Comparison of ENCODE assay signal across 8 cellular contexts in the genomic region with DNA sequence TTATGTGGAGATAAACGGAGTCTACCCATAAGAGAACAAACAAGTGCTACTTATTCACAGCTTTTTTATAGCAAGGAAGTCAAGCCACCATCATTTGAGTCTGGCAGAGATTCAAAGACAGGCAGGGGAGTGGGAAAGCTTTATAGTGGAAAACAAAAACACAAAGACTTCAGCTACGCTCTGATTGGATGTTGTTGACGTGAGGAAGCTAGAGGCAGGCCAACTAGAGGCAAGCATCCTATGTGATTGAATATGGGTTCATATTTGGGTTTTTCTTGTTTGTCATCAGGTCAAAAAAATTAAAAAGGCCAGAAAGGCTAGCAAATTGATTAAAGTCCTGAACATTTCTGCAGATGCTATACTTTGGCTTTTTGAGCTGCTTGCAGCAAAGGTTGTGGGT. TPM values are rescaled to one million over a fixed set of nuclear protein-coding genes. Genes with fewer than 3 reads are reported as not detected.
DNase-seq lines count a peak whose midpoint lies in the region; ATAC-seq and TF ChIP-seq lines count a peak whose summit lies in the region.

No MANE protein-coding gene starts in this region.

- no peaks in the 10 kb centered on the region; a peak in 1 of 4 replicates for H3K36me3 ChIP-seq in HCT116 (ENCODE audit: control insufficient read depth in 1 of 2, insufficient read depth in 2 of 2, low read length in 2 of 2)

- 0 out of 2 replicates have a peak, but pooled peaks cover 3% of the 10 kb centered on the region for H3K9me3 Mint-ChIP-seq in WTC11
- H3K9me3 Mint-ChIP-seq in memory B cell, result no peaks in the 10 kb centered on the region

- no peak overlapping the region for H3K27ac ChIP-seq in HCT116 (ENCODE audit: low read depth, low read length)

- RAD21 ChIA-PET in HCT116 (lab: Charles Lee; ENCODE audit: low non-redundant PET in 1 of 2, low total read pairs in 2 of 2, uncharacterized antibody in 2 of 2, unreplicated experiment in 2 of 2), result no interaction called here

- peaks cover 0 to 4% of the 10 kb centered on the region in 2 experiments; a peak in 1 of 4 replicates for H3K4me1 ChIP-seq in HCT116 (ENCODE audit: control insufficient read depth in 1 of 2, insufficient read depth in 2 of 2, low read length in 2 of 2)

- H3K27ac Mint-ChIP-seq in WTC11 (no peak overlapping the region), memory B cell (no peak overlapping the region)

- no peak for TF ChIP-seq RAD21 in HCT116 (IDR thresholded peaks at IDR 0.05; ENCODE audit: low read depth)

- H3K4me1 Mint-ChIP-seq in WTC11, result peaks cover 9% of the 10 kb centered on the region
- peaks cover 11% of the 10 kb centered on the region for H3K4me1 Mint-ChIP-seq in memory B cell

- H3K4me3 ChIP-seq in AG04449 (ENCODE audit: low read depth, low read length) (0 out of 2 replicates have a peak overlapping the region, but pooled peaks have one; percentile 12), HCT116 (replicated peaks in 1 of 2; ENCODE audit: low read depth in 1 of 2, low read length in 2 of 2) (peak overlapping the region; percentile 68 to 69)

- H3K9me2 ChIP-seq in HCT116 (ENCODE audit: insufficient read depth), result no peaks in the 10 kb centered on the region

- POLR2A ChIA-PET in AG04449 (lab: Yijun Ruan, JAX), result no interaction called here
- POLR2A ChIA-PET in HCT116 (lab: Charles Lee), result no interaction called here
- POLR2A ChIA-PET in WTC11 (lab: Charles Lee), result no interaction called here

- TF ChIP-seq POLR2A in HCT116 (IDR thresholded peaks at IDR 0.05; ENCODE audit: borderline replicate concordance, extremely low read depth, insufficient read depth, insufficient read length), result no peak

- CTCF ChIA-PET in AG04449 (lab: Yijun Ruan, JAX) (no interaction called here), HCT116 (lab: Charles Lee) (no interaction called here), WTC11 (lab: Charles Lee) (interaction anchor here (0.7 kb wide), 2 partner anchors 20 to 45 kb away, joined by 3 to 4 read pairs; no protein-coding TSS in a partner anchor)

- H4K20me1 ChIP-seq in HCT116 (ENCODE audit: insufficient read depth), result no peaks in the 10 kb centered on the region

- H3K9ac ChIP-seq in HCT116 (ENCODE audit: low read length), result no peak overlapping the region; the same call in 1 of the 2 replicates

- H3K4me3 Mint-ChIP-seq in WTC11 (peak overlapping the region; percentile 87), memory B cell (peak overlapping the region; percentile 52)

- ATAC-seq in HCT116 (peak; percentile 52; the same call in 1 of the 2 replicates), WTC11 (peak; percentile 25; the same call in 1 of the 2 replicates), memory B cell (ENCODE audit: low read depth) (no peak), GM18519 (IDR thresholded peaks at IDR 0.05; ENCODE audit: low FRiP score, unreplicated experiment) (no peak)

- TF ChIP-seq CTCF in AG04449 (IDR thresholded peaks at IDR 0.05; ENCODE audit: insufficient read depth, low read length, missing control alignments) (no peak), HCT116 (IDR thresholded peaks at IDR 0.05 in 2 of 3, conservative IDR thresholded peaks at IDR 0.05 in 1 of 3; ENCODE audit: borderline replicate concordance in 1 of 3, insufficient read depth in 1 of 3, low read depth in 2 of 3, low read length in 2 of 3) (no peak), WTC11 (IDR thresholded peaks at IDR 0.05) (no peak)

- no peaks in the 10 kb centered on the region for H3K79me2 ChIP-seq in HCT116 (ENCODE audit: insufficient read depth, low read length)

- H3K9me3 ChIP-seq in HCT116 (ENCODE audit: control insufficient read depth in 1 of 2, insufficient read depth in 1 of 2, low read depth in 1 of 2, low read length in 2 of 2), result no peaks in the 10 kb centered on the region

- intact Hi-C loops in HCT116 (cut with micrococcal nuclease), result loop anchor here (10.0 kb wide), 1 partner anchor 90 kb away; no protein-coding TSS in a partner anchor

- H2AFZ ChIP-seq in HCT116 (ENCODE audit: low read depth, low read length, poor library complexity, severe bottlenecking), result peak overlapping the region; percentile 94

- H3K4me2 ChIP-seq in HCT116 (ENCODE audit: low read length), result peak overlapping the region; percentile 72

- no TSS peak for BruUV-seq in HCT116 (replicated peaks; lab: Mats Ljungman, UMichigan)

- no peaks in the 10 kb centered on the region for H3K27me3 ChIP-seq in HCT116 (ENCODE audit: insufficient read depth, low read length)

- H3K36me3 Mint-ChIP-seq in WTC11 (peaks cover 5% of the 10 kb centered on the region; the same call in 1 of the 2 replicates), memory B cell (no peaks in the 10 kb centered on the region)

- peaks cover 27% of the 10 kb centered on the region for H3K27me3 Mint-ChIP-seq in WTC11 (ENCODE audit: low read depth)
- H3K27me3 Mint-ChIP-seq in memory B cell, result no peaks in the 10 kb centered on the region

- DNase-seq in AG04449 (ENCODE audit: low read depth, low spot score), result no peak
- DNase-seq in HCT116 (ENCODE audit: low read depth, low spot score), result no peak
- no peak for DNase-seq in WTC11 (ENCODE audit: low spot score)
- DNase-seq in memory B cell (ENCODE audit: low spot score in 2 of 2), result no peak
- no peak for DNase-seq in HK-2 (ENCODE audit: unreplicated experiment)
- DNase-seq in NCI-H128 (lab: John Stamatoyannopoulos, UW; ENCODE audit: unreplicated experiment), result no peak
- DNase-seq in NCI-H187 treated with DMSO at 0.1 percent for 48 hours (lab: John Stamatoyannopoulos, UW), result no peak

TF ChIP-seq in HCT116, 20 proteins besides CTCF, POLR2A, EP300 and RAD21 (continues in another document):
- TF ChIP-seq, protein P1, sequence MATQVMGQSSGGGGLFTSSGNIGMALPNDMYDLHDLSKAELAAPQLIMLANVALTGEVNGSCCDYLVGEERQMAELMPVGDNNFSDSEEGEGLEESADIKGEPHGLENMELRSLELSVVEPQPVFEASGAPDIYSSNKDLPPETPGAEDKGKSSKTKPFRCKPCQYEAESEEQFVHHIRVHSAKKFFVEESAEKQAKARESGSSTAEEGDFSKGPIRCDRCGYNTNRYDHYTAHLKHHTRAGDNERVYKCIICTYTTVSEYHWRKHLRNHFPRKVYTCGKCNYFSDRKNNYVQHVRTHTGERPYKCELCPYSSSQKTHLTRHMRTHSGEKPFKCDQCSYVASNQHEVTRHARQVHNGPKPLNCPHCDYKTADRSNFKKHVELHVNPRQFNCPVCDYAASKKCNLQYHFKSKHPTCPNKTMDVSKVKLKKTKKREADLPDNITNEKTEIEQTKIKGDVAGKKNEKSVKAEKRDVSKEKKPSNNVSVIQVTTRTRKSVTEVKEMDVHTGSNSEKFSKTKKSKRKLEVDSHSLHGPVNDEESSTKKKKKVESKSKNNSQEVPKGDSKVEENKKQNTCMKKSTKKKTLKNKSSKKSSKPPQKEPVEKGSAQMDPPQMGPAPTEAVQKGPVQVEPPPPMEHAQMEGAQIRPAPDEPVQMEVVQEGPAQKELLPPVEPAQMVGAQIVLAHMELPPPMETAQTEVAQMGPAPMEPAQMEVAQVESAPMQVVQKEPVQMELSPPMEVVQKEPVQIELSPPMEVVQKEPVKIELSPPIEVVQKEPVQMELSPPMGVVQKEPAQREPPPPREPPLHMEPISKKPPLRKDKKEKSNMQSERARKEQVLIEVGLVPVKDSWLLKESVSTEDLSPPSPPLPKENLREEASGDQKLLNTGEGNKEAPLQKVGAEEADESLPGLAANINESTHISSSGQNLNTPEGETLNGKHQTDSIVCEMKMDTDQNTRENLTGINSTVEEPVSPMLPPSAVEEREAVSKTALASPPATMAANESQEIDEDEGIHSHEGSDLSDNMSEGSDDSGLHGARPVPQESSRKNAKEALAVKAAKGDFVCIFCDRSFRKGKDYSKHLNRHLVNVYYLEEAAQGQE (IDR thresholded peaks at IDR 0.05; ENCODE audit: low read depth), result no peak
- TF ChIP-seq SP1 (IDR thresholded peaks at IDR 0.05; ENCODE audit: low read depth) (no peak), POLR2AphosphoS5 (IDR thresholded peaks at IDR 0.05; ENCODE audit: low read depth, low read length) (no peak), CBX3 (IDR thresholded peaks at IDR 0.05; ENCODE audit: low read depth) (no peak), EZH2phosphoT487 (IDR thresholded peaks at IDR 0.05; ENCODE audit: borderline replicate concordance) (no peak)

TF ChIP-seq in WTC11, 78 proteins besides CTCF, POLR2A, EP300 and RAD21 (continues in another document):
- TF ChIP-seq ARID4B (CRISPR knock-in tag; IDR thresholded peaks at IDR 0.05; ENCODE audit: borderline replicate concordance), result no peak

RNA-seq across cellular contexts. Expression of gene TCEAL4, which starts 0.7 kb away (rescaled TPM):
- 23.5 TPM for total RNA-seq in HCT116 (2021; ENCODE audit: unreplicated experiment)
- 18.7 and 24.6 TPM in 2 replicates for polyA plus RNA-seq in HCT116 (2012)
- total RNA-seq in WTC11 (2021), result 46.4 to 55.0 TPM (median 50.6 TPM) in 3 replicates

RNA-seq across cellular contexts. Expression of gene TCEAL3, which starts 23.2 kb away (rescaled TPM):
- total RNA-seq in HCT116 (2021; ENCODE audit: unreplicated experiment) (not detected), WTC11 (2021) (9.3 to 14.1 TPM (median 11.7 TPM) in 3 replicates)
- polyA plus RNA-seq in HCT116 (2012), result not detected in 2 replicates

RNA-seq across cellular contexts. Expression of gene TCEAL1, which starts 44.2 kb away (rescaled TPM):
- not detected for total RNA-seq in HCT116 (2021; ENCODE audit: unreplicated experiment)
- not detected in 2 replicates for polyA plus RNA-seq in HCT116 (2012)
- total RNA-seq in WTC11 (2021), result 4.6 to 4.9 TPM (median 4.7 TPM) in 3 replicates

Comparison
In these comparisons a context has a peak if more than half of its experiments do, and no peak if none do; other contexts are left out.
1. ATAC-seq: peak in HCT116 (single experiment) and WTC11 (single experiment); none in memory B cell (single experiment) and GM18519 (single experiment).